In the genomic region with DNA sequence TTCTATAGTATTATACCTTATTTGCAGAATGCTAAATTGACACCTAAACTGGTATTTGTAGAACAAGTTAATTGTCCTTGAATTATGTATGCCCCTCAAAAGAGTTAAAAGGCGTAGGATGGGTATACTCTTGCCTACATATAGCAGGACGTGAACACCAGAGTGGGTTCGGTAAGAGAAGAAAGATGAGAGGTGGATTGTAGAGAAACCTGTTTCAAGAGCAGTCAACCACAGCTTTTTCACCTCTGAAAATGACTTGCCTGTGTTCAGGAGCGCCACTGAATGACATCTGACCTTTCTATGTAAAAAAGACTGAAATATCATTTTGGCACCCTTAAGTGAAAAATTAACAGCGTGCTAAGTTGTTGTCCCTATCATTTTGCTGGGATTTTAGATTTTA, we compare ENCODE assay signal across 1 cellular context.
TF ChIP-seq lines count a peak whose summit lies in the region.

No MANE protein-coding gene starts in this region.

TF ChIP-seq in IMR-90, 13 proteins besides CTCF, POLR2A, EP300 and RAD21 (continued from another document):
- no peak for TF ChIP-seq MAZ (IDR thresholded peaks at IDR 0.05; ENCODE audit: borderline replicate concordance, low read depth, low read length)
- TF ChIP-seq CHD1 (IDR thresholded peaks at IDR 0.05; ENCODE audit: low read depth, low read length) = no peak
- TF ChIP-seq, protein P1, sequence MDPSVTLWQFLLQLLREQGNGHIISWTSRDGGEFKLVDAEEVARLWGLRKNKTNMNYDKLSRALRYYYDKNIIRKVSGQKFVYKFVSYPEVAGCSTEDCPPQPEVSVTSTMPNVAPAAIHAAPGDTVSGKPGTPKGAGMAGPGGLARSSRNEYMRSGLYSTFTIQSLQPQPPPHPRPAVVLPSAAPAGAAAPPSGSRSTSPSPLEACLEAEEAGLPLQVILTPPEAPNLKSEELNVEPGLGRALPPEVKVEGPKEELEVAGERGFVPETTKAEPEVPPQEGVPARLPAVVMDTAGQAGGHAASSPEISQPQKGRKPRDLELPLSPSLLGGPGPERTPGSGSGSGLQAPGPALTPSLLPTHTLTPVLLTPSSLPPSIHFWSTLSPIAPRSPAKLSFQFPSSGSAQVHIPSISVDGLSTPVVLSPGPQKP (IDR thresholded peaks at IDR 0.05; ENCODE audit: borderline replicate concordance, low read depth, low read length) = no peak
- TF ChIP-seq CEBPB (IDR thresholded peaks at IDR 0.05; ENCODE audit: low read depth, low read length) = no peak
